Comparison of ENCODE assay signal across 24 cellular contexts in the genomic region with DNA sequence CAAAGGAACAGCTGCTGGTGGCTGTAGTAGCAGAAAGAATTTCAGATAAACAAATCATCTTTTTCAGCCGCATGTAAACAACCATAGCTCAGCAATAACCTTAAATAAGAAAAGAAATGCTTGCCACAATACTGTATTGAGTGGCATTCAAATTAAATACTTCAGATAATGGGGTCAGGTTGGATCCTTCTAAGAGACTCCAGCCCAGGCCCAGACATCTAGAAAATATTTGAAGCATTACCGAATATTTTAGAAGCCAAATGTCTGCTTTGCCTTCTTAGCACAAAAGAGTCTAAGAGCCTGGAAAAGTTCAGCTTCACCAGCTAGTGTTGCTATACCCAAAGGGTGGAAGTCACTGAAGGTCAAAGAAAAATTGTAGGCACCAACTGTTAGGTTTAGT.
"Had no signal": no experiment of that assay in that cellular context is flagged by ENCODE, and none has a peak within 500 bp of the region (broad histone marks: within the 10 kb centered on the region; RNA-seq: fewer than 3 reads in every experiment).

No MANE protein-coding gene starts in this region.

- H3K27me3 ChIP-seq: esophagus muscularis mucosa, gastrocnemius medialis, heart right ventricle, left lung had no signal

- H3K27me3 Mint-ChIP-seq: dendritic cell treated with granulocyte-macrophage colony-stimulating factor and Interleukin-4, amounts not matched to agents 40 ng/mL and 50 ng/mL, for 4 days; effector memory CD8-positive, alpha-beta T cell had no signal

- H3K36me3 ChIP-seq: esophagus muscularis mucosa, gastrocnemius medialis, heart right ventricle, left lung, lower lobe of right lung had no signal

- H3K4me3 ChIP-seq: esophagus muscularis mucosa, gastrocnemius medialis, heart right ventricle, left lung, lower lobe of right lung, mucosa of descending colon had no signal

- H3K4me1 ChIP-seq: esophagus muscularis mucosa, gastrocnemius medialis, heart right ventricle, left lung, lower lobe of right lung had no signal

- H3K9me3 ChIP-seq: esophagus muscularis mucosa, gastrocnemius medialis, heart right ventricle, lower lobe of right lung, mucosa of descending colon had no signal

- DNase-seq: cortex of kidney; effector CD8-positive, alpha-beta T cell; effector memory CD8-positive, alpha-beta T cell; endodermal cell; foreskin melanocyte; gastrocnemius medialis; glutamatergic neuron; head of caudate nucleus; heart right ventricle; hippocampal formation; left cardiac atrium; left lung; left ventricle myocardium superior; lower lobe of right lung; mesenchymal stem cell; mucosa of descending colon; naive thymus-derived CD4-positive, alpha-beta T cell had no signal

- ATAC-seq: effector memory CD8-positive, alpha-beta T cell; gastrocnemius medialis; heart right ventricle; left lung; left ventricle myocardium superior; mucosa of descending colon; naive thymus-derived CD4-positive, alpha-beta T cell had no signal

- FAIRE-seq: colon, endometrium, islet of Langerhans, keratinocyte had no signal

- H3K27ac ChIP-seq: esophagus muscularis mucosa, gastrocnemius medialis, left lung, lower lobe of right lung had no signal

- H3K27ac Mint-ChIP-seq: dendritic cell treated with granulocyte-macrophage colony-stimulating factor and Interleukin-4, amounts not matched to agents 40 ng/mL and 50 ng/mL, for 4 days; effector memory CD8-positive, alpha-beta T cell; endodermal cell; mesothelial cell of epicardium; naive thymus-derived CD4-positive, alpha-beta T cell had no signal

- H3K4me3 Mint-ChIP-seq: dendritic cell treated with granulocyte-macrophage colony-stimulating factor and Interleukin-4, amounts not matched to agents 40 ng/mL and 50 ng/mL, for 4 days; effector memory CD8-positive, alpha-beta T cell; endodermal cell; mesothelial cell of epicardium; naive thymus-derived CD4-positive, alpha-beta T cell had no signal

- H3K36me3 Mint-ChIP-seq: mesothelial cell of epicardium; naive thymus-derived CD4-positive, alpha-beta T cell had no signal

- H3K9me3 Mint-ChIP-seq: endodermal cell, mesothelial cell of epicardium had no signal
